ENCODE assay signal across 1 cellular context in the genomic region with DNA sequence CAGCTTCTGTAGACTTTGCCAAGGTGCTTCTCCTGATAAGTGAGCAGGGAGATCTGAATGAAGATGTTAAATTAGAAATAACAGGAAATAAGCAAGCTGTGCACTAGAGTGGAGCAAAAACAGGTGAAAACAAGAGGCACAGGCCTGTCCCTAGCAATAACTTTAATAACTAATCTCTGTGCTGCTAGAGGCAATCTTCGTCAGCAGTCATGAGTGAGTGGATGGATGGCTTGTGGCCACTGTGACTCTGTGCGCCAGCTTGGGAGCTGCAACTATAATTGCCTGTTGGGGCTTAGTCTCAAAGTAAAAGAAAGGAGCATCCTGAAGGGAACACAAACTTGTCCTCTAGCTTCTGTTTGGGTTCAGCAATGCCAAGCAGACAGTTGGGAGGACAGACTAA.
TF ChIP-seq lines count a peak whose summit lies in the region.

No MANE protein-coding gene starts in this region.

TF ChIP-seq in H1, 55 proteins besides CTCF, POLR2A, EP300 and RAD21 (continued from another document):
- TF ChIP-seq, protein P1, sequence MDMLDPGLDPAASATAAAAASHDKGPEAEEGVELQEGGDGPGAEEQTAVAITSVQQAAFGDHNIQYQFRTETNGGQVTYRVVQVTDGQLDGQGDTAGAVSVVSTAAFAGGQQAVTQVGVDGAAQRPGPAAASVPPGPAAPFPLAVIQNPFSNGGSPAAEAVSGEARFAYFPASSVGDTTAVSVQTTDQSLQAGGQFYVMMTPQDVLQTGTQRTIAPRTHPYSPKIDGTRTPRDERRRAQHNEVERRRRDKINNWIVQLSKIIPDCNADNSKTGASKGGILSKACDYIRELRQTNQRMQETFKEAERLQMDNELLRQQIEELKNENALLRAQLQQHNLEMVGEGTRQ (IDR thresholded peaks at IDR 0.05; ENCODE audit: low read length) = no peak
- no peak for TF ChIP-seq SUZ12 (IDR thresholded peaks at IDR 0.05; ENCODE audit: low read length)
- TF ChIP-seq FOSL1 (IDR thresholded peaks at IDR 0.05; ENCODE audit: insufficient read depth, low read depth, low read length) = no peak
- TF ChIP-seq SIX5 (IDR thresholded peaks at IDR 0.05; ENCODE audit: low read depth, low read length) = no peak
- no peak for TF ChIP-seq EZH2 (IDR thresholded peaks at IDR 0.05; ENCODE audit: low read depth, low read length, severe bottlenecking)
- TF ChIP-seq CREB1 (IDR thresholded peaks at IDR 0.05) = no peak
- TF ChIP-seq CEBPB (IDR thresholded peaks at IDR 0.05; ENCODE audit: low read depth, low read length) = no peak
- TF ChIP-seq EGR1 (IDR thresholded peaks at IDR 0.05; ENCODE audit: borderline replicate concordance, low read depth, low read length) = no peak
